In the genomic region with DNA sequence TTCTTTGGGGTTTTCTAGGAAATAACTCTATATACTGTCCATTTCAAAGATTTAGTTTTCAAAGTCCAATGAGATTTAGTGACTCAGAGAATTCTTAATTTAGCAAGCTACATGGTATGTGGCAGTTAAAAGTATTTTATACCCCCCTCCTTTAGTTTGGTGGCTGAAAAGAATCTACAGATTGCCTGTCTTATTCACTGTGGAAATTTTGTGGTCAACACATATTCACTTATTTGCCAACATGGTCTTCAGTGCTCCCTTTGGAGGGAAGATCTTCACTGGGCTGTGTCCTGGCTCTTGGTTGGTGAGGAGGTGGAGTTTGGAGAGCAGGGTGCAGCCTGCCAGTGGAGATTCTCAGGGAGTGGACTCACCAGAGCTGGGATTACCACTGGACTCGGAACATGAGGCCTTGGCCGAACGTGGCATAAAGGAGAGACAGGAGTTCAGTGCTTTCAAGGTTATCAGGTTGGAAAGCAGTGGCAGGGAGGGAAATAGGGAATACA, we compare ENCODE assay signal across 14 cellular contexts. TPM values are rescaled to one million over a fixed set of nuclear protein-coding genes. Genes with fewer than 3 reads are reported as not detected.
DNase-seq lines count a peak whose midpoint lies in the region; ATAC-seq and TF ChIP-seq lines count a peak whose summit lies in the region.
"Had no signal": no experiment of that assay in that cellular context is flagged by ENCODE, and none has a peak within 500 bp of the region (broad histone marks: within the 10 kb centered on the region; RNA-seq: fewer than 3 reads in every experiment).

No MANE protein-coding gene starts in this region.

- no peak for TF ChIP-seq CTCF in AG09309 (IDR thresholded peaks at IDR 0.05; ENCODE audit: control insufficient read depth, insufficient read depth, low read depth, low read length, missing control alignments)
- TF ChIP-seq CTCF in fibroblast of pulmonary artery (IDR thresholded peaks at IDR 0.05; ENCODE audit: low read length, missing control alignments): no peak
- no peak for TF ChIP-seq CTCF in omental fat pad (IDR thresholded peaks at IDR 0.05)

- peak; percentile 18 for ATAC-seq in omental fat pad (ENCODE audit: low FRiP score)
- ATAC-seq in activated CD4-positive, CD25-positive, alpha-beta regulatory T cell treated with anti-CD3 and anti-CD28 coated beads, Interleukin-2, amount 50 U/mL, for 24 hours: no peak
- ATAC-seq in HG03432 (IDR thresholded peaks at IDR 0.05; ENCODE audit: unreplicated experiment): no peak
- ATAC-seq: activated naive CD8-positive, alpha-beta T cell treated with anti-CD3 and anti-CD28 coated beads, Interleukin-2, amount 50 U/mL, for 24 hours had no signal

- H3K4me3 ChIP-seq in AG09309 (ENCODE audit: control insufficient read depth, low read depth, low read length) (no peak overlapping the region; the same call in 1 of the 2 replicates), fibroblast of pulmonary artery (replicated peaks; ENCODE audit: low read depth, low read length) (no peak overlapping the region)
- H3K4me3 ChIP-seq: GM23338 had no signal

- DNase-seq in AG09309 (ENCODE audit: low read depth) (peak; percentile 92), RPMI7951 (ENCODE audit: low read depth) (peak; percentile 85), fibroblast of pulmonary artery (ENCODE audit: low read depth) (peak; percentile 48), omental fat pad (ENCODE audit: low spot score) (no peak), dermis blood vessel endothelial cell (no peak), UCSD-AML1 (lab: John Stamatoyannopoulos, UW; ENCODE audit: unreplicated experiment) (no peak)
- DNase-seq: activated naive CD8-positive, alpha-beta T cell treated with anti-CD3 and anti-CD28 coated beads, Interleukin-2, amount 50 U/mL, for 24 hours; BE2C; GDM1; NCI-H2081; stimulated activated CD4-positive, alpha-beta T cell treated with anti-CD3 and anti-CD28 coated beads, Interleukin-2, amount 100 ng/mL, for 48 hours had no signal

RNA-seq across cellular contexts. Expression of a gene that starts 39.8 kb away (rescaled TPM):
- total RNA-seq in RPMI7951 (2014; rRNA removed; shearing (Covaris generic)): 8.6 and 10.1 TPM in 2 replicates
- total RNA-seq in omental fat pad (100 to 1,000 TPM in 1 of 4 donors, 10 to 100 TPM in 3; 33.9 to 116 (median 38.3) TPM), dermis blood vessel endothelial cell (44.2 and 57.2 TPM in 2 replicates)

Comparison
In these comparisons a context has a peak if more than half of its experiments do, and no peak if none do; other contexts are left out.
1. DNase-seq: peak in AG09309 (single experiment), RPMI7951 (single experiment) and fibroblast of pulmonary artery (single experiment); none in omental fat pad (single experiment), dermis blood vessel endothelial cell (single experiment) and UCSD-AML1 (single experiment).